Comparison of ENCODE assay signal across 8 cellular contexts in genomic region chr14:88824314-88825077, GRCh38.
A peak's percentile ranks its signal among the peaks of the same experiment; 100 is the strongest.
DNase-seq lines count a peak whose midpoint lies in the region; ATAC-seq, FAIRE-seq and TF ChIP-seq lines count a peak whose summit lies in the region.

TTC8 (plus strand) TSS chr14:88824651; CDS start chr14:88824708, 57 bp downstream.

- peak; percentile 90 for FAIRE-seq in islet of Langerhans (lab: Jason Lieb, UNC)

- ATAC-seq in GM19035 (IDR thresholded peaks at IDR 0.05; ENCODE audit: unreplicated experiment) (peak; percentile 99), HG03342 (IDR thresholded peaks at IDR 0.05; ENCODE audit: unreplicated experiment) (peak; percentile 98)
- ATAC-seq in activated CD4-positive, CD25-positive, alpha-beta regulatory T cell treated with anti-CD3 and anti-CD28 coated beads, Interleukin-2, amount 50 U/mL, for 24 hours: peak; percentile 95

- H3K4me3 ChIP-seq in AG10803 (ENCODE audit: low read length): peak within 1 kb of the TSS; percentile 83

- no peak for TF ChIP-seq CTCF in AG10803 (conservative IDR thresholded peaks at IDR 0.05; ENCODE audit: low read length)

- DNase-seq in AG10803 (ENCODE audit: low read depth): peak; percentile 88
- DNase-seq in NCI-H446 (lab: John Stamatoyannopoulos, UW): peak; percentile 89 to 93
- peak; percentile 70 to 90 for DNase-seq in cerebellar nuclear complex (lab: John Stamatoyannopoulos, UW)
- peak; percentile 66 to 73 for DNase-seq in stimulated activated CD4-positive, alpha-beta T cell treated with anti-CD3 and anti-CD28 coated beads, Interleukin-12 subunit alpha, Interleukin-12 subunit beta, amount 100 ng/mL, for 24 hours (ENCODE audit: low read depth in 2 of 2)

Comparison
In these comparisons a context has a peak if more than half of its experiments do, and no peak if none do; other contexts are left out.
1. Peak in every context shown above with its lines: DNase-seq, ATAC-seq and H3K4me3 ChIP-seq.